8 cellular contexts compared by ENCODE assay signal in genomic region chr2:72973566-72974435, GRCh38. TPM values are rescaled to one million over a fixed set of nuclear protein-coding genes. Genes with fewer than 3 reads are reported as not detected.
DNase-seq lines count a peak whose midpoint lies in the region; ATAC-seq and TF ChIP-seq lines count a peak whose summit lies in the region.

No MANE protein-coding gene starts in this region.

- no peak for TF ChIP-seq POLR2A in testis (IDR thresholded peaks at IDR 0.05)

- ATAC-seq in Right ventricle myocardium inferior (peak; percentile 63), HG02588 (IDR thresholded peaks at IDR 0.05; ENCODE audit: unreplicated experiment) (peak; percentile 88), lower lobe of right lung (peak; percentile 77 to 85)

- DNase-seq in Right ventricle myocardium inferior (ENCODE audit: missing footprints) (peak; percentile 62), cardiac septum (ENCODE audit: low spot score) (no peak), NCI-H1092 treated with DMSO at 0.1 percent for 48 hours (lab: John Stamatoyannopoulos, UW) (peak; percentile 25), T-helper 9 cell (peak; percentile 8), colonic mucosa (peak; percentile 31), lower lobe of right lung (no peak), testis (peak; percentile 64)

- H3K4me3 ChIP-seq in colonic mucosa, result no peak overlapping the region
- no peak overlapping the region for H3K4me3 ChIP-seq in lower lobe of right lung
- no peak overlapping the region for H3K4me3 ChIP-seq in testis

- intact Hi-C loops in Right ventricle myocardium inferior (cut with DNase I) (loop anchor here (2.0 kb wide), 1 partner anchor 81 kb away; no protein-coding TSS in a partner anchor), cardiac septum (cut with DNase I) (loop anchor here (5.0 kb wide), 1 partner anchor 82 kb away; no protein-coding TSS in a partner anchor), colonic mucosa (cut with DNase I) (loop anchor here (2.0 kb wide), 1 partner anchor 81 kb away; no protein-coding TSS in a partner anchor), lower lobe of right lung (cut with DNase I) (no loop called here), testis (cut with DNase I; ENCODE audit: low total_unique reads) (no loop called here)

- no peak overlapping the region for H3K9ac ChIP-seq in colonic mucosa (ENCODE audit: low read depth in 2 of 2, low read length in 2 of 2)

- no peaks in the 10 kb centered on the region for H3K27me3 ChIP-seq in colonic mucosa
- no peaks in the 10 kb centered on the region for H3K27me3 ChIP-seq in lower lobe of right lung (ENCODE audit: low read depth)
- H3K27me3 ChIP-seq in testis, result no peaks in the 10 kb centered on the region

- H3K27ac ChIP-seq in colonic mucosa, result no peak overlapping the region
- no peak overlapping the region for H3K27ac ChIP-seq in lower lobe of right lung
- no peak overlapping the region for H3K27ac ChIP-seq in testis

- H3K36me3 ChIP-seq in colonic mucosa, result no peaks in the 10 kb centered on the region
- H3K36me3 ChIP-seq in lower lobe of right lung, result no peaks in the 10 kb centered on the region
- no peaks in the 10 kb centered on the region for H3K36me3 ChIP-seq in testis (ENCODE audit: low read depth, missing control alignments)

- TF ChIP-seq CTCF in colonic mucosa (IDR thresholded peaks at IDR 0.05) (peak; percentile 73), lower lobe of right lung (IDR thresholded peaks at IDR 0.05) (peak; percentile 72), testis (IDR thresholded peaks at IDR 0.05) (peak in 2 of 3 experiments; percentile 32 to 60)

- H3K9me3 ChIP-seq in colonic mucosa (no peaks in the 10 kb centered on the region), lower lobe of right lung (no peaks in the 10 kb centered on the region), testis (no peaks in the 10 kb centered on the region)

- H3K4me1 ChIP-seq in colonic mucosa (no peaks in the 10 kb centered on the region), lower lobe of right lung (no peaks in the 10 kb centered on the region), testis (no peaks in the 10 kb centered on the region)

- 69 to 75% methylated on average over 5 to 12 of the region's 12 CpGs for WGBS in testis, 2 donors

RNA-seq across cellular contexts. Expression of gene EMX1, which starts 56.5 kb away (rescaled TPM):
- total RNA-seq in Right ventricle myocardium inferior (not detected), cardiac septum (not detected), colonic mucosa (1 to 10 TPM; 1.1 to 2.0 TPM), lower lobe of right lung (not detected), testis (10 to 100 TPM; 11.3 to 13.2 TPM)
- 4.5 TPM for polyA plus RNA-seq in testis (ENCODE audit: insufficient read depth, low read depth, low replicate concordance)

Comparison
In these comparisons a context has a peak if more than half of its experiments do, and no peak if none do; other contexts are left out.
1. DNase-seq: peak in Right ventricle myocardium inferior (single experiment), NCI-H1092 treated with DMSO at 0.1 percent for 48 hours (single experiment), T-helper 9 cell (single experiment), colonic mucosa (single experiment) and testis (single experiment); none in cardiac septum (single experiment) and lower lobe of right lung (single experiment).
2. RNA of gene EMX1, which starts 56.5 kb away (total RNA-seq): 11.3 to 13.2 TPM in testis; 1.1 to 2.0 TPM in colonic mucosa, not detected in lower lobe of right lung (single experiment), not detected in cardiac septum (single experiment) and not detected in Right ventricle myocardium inferior (single experiment); every median in the first group is over 4 times any median in the second.
3. intact Hi-C loops: an anchor here in Right ventricle myocardium inferior (2.0 kb wide), cardiac septum (5.0 kb wide) and colonic mucosa (2.0 kb wide); none called in lower lobe of right lung and testis.
4. Peak in every context shown above with its lines, with median percentiles within 50 percentile points of each other: ATAC-seq and CTCF ChIP-seq.